8 cellular contexts compared by ENCODE assay signal in genomic region chr3:141659821-141660597, GRCh38.
A peak's percentile ranks its signal among the peaks of the same experiment; 100 is the strongest.
DNase-seq lines count a peak whose midpoint lies in the region; ATAC-seq and TF ChIP-seq lines count a peak whose summit lies in the region.

No MANE protein-coding gene starts in this region.

- peaks cover 3 to 48% (median 17%) of the 10 kb centered on the region in 6 donors for H3K4me1 ChIP-seq in spleen

- peaks cover 3% of the 10 kb centered on the region for H3K4me1 Mint-ChIP-seq in activated CD4-positive, alpha-beta T cell treated with anti-CD3 and anti-CD28 coated beads, Interleukin-2, amount 10 ng/mL, durations not matched to agents 24 days and 14 days

- 3 to 9% (median 4%) methylated on average over 21 to 64 of the region's 64 CpGs for WGBS in spleen, 5 donors

- H3K9me3 ChIP-seq in spleen = peaks cover 0 to 10% (median 0%) of the 10 kb centered on the region in 8 donors

- TF ChIP-seq POLR2A in spleen (IDR thresholded peaks at IDR 0.05) = no peak

- H3K4me3 ChIP-seq in cardiac fibroblast (replicated peaks in 1 of 2; ENCODE audit: low read depth in 2 of 2, low read length in 2 of 2) = peak overlapping the region; percentile 59 to 61
- H3K4me3 ChIP-seq in spleen = peak overlapping the region; percentile 33 to 70 (median 46)

- peaks cover 81% of the 10 kb centered on the region for H3K27me3 Mint-ChIP-seq in activated CD4-positive, alpha-beta T cell treated with anti-CD3 and anti-CD28 coated beads, Interleukin-2, amount 10 ng/mL, durations not matched to agents 24 days and 14 days

- no peaks in the 10 kb centered on the region for H3K36me3 Mint-ChIP-seq in activated CD4-positive, alpha-beta T cell treated with anti-CD3 and anti-CD28 coated beads, Interleukin-2, amount 10 ng/mL, durations not matched to agents 24 days and 14 days (ENCODE audit: low read depth)

- ATAC-seq in left colon (peak; percentile 94), GM19328 (IDR thresholded peaks at IDR 0.05; ENCODE audit: unreplicated experiment) (no peak), GM19397 (IDR thresholded peaks at IDR 0.05; ENCODE audit: unreplicated experiment) (no peak)

- peaks cover 0 to 55% (median 16%) of the 10 kb centered on the region in 7 donors for H3K27me3 ChIP-seq in spleen (replicated peaks in 1 of 7)

- peak overlapping the region; percentile 77 for H3K4me3 Mint-ChIP-seq in activated CD4-positive, alpha-beta T cell treated with anti-CD3 and anti-CD28 coated beads, Interleukin-2, amount 10 ng/mL, durations not matched to agents 24 days and 14 days

- no peak for DNase-seq in activated CD4-positive, alpha-beta T cell treated with anti-CD3 and anti-CD28 coated beads, Interleukin-2, amount 10 ng/mL, durations not matched to agents 24 days and 14 days
- DNase-seq in activated CD4-positive, alpha-beta T cell treated with anti-CD3 and anti-CD28 coated beads, Interleukin-2, amount 50 U/mL, for 4 hours = no peak
- DNase-seq in NCI-H460 (ENCODE audit: extremely low read depth, low read depth) (peak; percentile 13), cardiac fibroblast (ENCODE audit: low read depth in 2 of 2) (peak; percentile 27 to 37), left colon (peak; percentile 45 to 59), spleen (peak; percentile 84)

- intact Hi-C loops in activated CD4-positive, alpha-beta T cell treated with anti-CD3 and anti-CD28 coated beads, Interleukin-2, amount 10 ng/mL, durations not matched to agents 24 days and 14 days (cut with micrococcal nuclease) = no loop called here
- intact Hi-C loops in left colon (cut with DNase I, micrococcal nuclease) (no loop called here), spleen (cut with DNase I; ENCODE audit: low total_unique reads) (no loop called here)

- H3K27ac ChIP-seq in spleen = peak overlapping the region; percentile 4 to 78 (median 60)

- no peak for TF ChIP-seq CTCF in cardiac fibroblast (IDR thresholded peaks at IDR 0.05; ENCODE audit: low read depth, low read length)
- TF ChIP-seq CTCF in spleen (IDR thresholded peaks at IDR 0.05 in 8 of 11, conservative IDR thresholded peaks at IDR 0.05 in 3 of 11) = no peak

- no peak overlapping the region for H3K27ac Mint-ChIP-seq in activated CD4-positive, alpha-beta T cell treated with anti-CD3 and anti-CD28 coated beads, Interleukin-2, amount 10 ng/mL, durations not matched to agents 24 days and 14 days

- H3K9me3 Mint-ChIP-seq in activated CD4-positive, alpha-beta T cell treated with anti-CD3 and anti-CD28 coated beads, Interleukin-2, amount 10 ng/mL, durations not matched to agents 24 days and 14 days = peaks cover 10% of the 10 kb centered on the region

- no peaks in the 10 kb centered on the region for H3K36me3 ChIP-seq in spleen

Comparison
In these comparisons a context has a peak if more than half of its experiments do, and no peak if none do; other contexts are left out.
1. DNase-seq: peak in NCI-H460 (single experiment), cardiac fibroblast (2 of 2), left colon (2 of 2) and spleen (single experiment); none in activated CD4-positive, alpha-beta T cell treated with anti-CD3 and anti-CD28 coated beads, Interleukin-2, amount 10 ng/mL, durations not matched to agents 24 days and 14 days (single experiment) and activated CD4-positive, alpha-beta T cell treated with anti-CD3 and anti-CD28 coated beads, Interleukin-2, amount 50 U/mL, for 4 hours (0 of 2).